8 cellular contexts compared by ENCODE assay signal in the genomic region with DNA sequence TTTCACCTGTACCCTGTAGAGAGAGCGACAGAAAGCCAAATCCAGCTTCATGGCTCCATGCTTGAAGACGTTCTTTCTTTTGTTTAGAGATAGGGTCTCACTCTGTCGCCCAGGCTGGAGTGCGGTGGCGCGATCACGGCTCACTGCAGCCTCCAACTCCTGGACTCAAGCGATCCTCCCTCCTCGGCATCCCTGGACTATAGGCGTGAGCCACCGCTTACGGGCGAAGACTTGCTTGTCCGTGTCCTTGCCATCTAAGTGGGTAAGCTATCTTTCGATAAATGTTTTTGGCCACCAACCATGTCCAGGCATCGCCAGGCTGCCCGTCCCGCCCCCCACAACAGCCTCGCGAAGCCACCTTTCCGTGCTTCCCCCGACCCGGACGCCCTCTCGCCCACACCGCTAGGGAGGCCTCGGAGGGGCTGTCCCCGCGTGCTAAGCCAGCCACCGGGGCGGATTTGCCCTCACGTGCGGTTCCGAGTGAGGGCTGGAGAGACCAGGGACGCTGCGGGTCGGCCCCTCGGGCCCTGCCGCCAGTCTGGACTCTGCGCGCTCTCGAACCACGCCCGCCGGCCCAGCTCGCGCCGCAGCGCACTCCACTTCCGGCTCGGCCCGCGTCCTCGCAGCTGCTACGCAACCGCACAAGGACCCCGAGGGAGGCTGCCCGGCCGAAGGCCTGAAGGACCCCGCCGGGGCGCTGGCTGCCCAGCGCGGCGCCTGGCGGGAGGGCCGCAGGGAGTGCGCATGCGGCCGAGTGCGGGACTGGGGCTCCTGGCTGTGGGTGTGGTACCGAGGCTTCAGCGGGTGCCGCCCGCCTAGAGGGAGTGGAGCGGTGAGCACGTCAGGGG. TPM values are rescaled to one million over a fixed set of nuclear protein-coding genes. Genes with fewer than 3 reads are reported as not detected.
A peak's percentile ranks its signal among the peaks of the same experiment; 100 is the strongest.
DNase-seq lines count a peak whose midpoint lies in the region; FAIRE-seq and TF ChIP-seq lines count a peak whose summit lies in the region.
"Not testable (repeated sequence)": the region's sequence is repeated elsewhere in the genome, so short reads cannot be mapped to it uniquely, and the experiment has no call there.

A gene (minus strand): TSS at position 604 of the 848 bp plus-strand sequence. CDS start 1,342 bp downstream, outside the sequence.

- not testable (repeated sequence) for H2AFZ ChIP-seq in neuron (ENCODE audit: low read depth, low read length)

- in situ Hi-C loops in SK-MEL-5 (cut with HindIII; ENCODE audit: low pct_unique_long_range_greater_than_20kb, low sequenced_read_pairs): not testable (repeated sequence)

- not testable (repeated sequence) for H3K36me3 ChIP-seq in MG63; neuron (ENCODE audit: insufficient read depth, low read length); stomach

- H3K9me3 ChIP-seq in MG63; neuron (ENCODE audit: low read length); stomach: not testable (repeated sequence)

- peak within 1 kb of the TSS in 2 of 5 donors; percentile 60 to 61 for H3K27ac ChIP-seq in stomach

- not testable (repeated sequence) for TF ChIP-seq CTCF in stomach (IDR thresholded peaks at IDR 0.05)

- not testable (repeated sequence) for H3K27me3 ChIP-seq in MG63; neuron (ENCODE audit: insufficient read depth, low read length); stomach

- DNase-seq in GF-D8 (lab: John Stamatoyannopoulos, UW): peak; percentile 41
- peak; percentile 82 for DNase-seq in HCEC 1CT
- DNase-seq in MG63: peak; percentile 85
- DNase-seq in SK-MEL-5 (ENCODE audit: low read depth, low spot score): peak; percentile 88
- peak; percentile 68 to 84 (median 75) for DNase-seq in activated naive CD4-positive, alpha-beta T cell (lab: John Stamatoyannopoulos, UW)
- peak; percentile 86 to 87 for DNase-seq in frontal cortex (ENCODE audit: low spot score in 2 of 2)
- DNase-seq in stomach: peak; percentile 93

- not testable (repeated sequence) for FAIRE-seq in frontal cortex (lab: Jason Lieb, UNC)

- intact Hi-C loops in stomach (cut with DNase I; ENCODE audit: low total_unique reads): not testable (repeated sequence)

- H3K4me3 ChIP-seq in MG63: peak within 1 kb of the TSS; percentile 69
- H3K4me3 ChIP-seq in neuron (ENCODE audit: low read length): peak within 1 kb of the TSS; percentile 69
- peak within 1 kb of the TSS; percentile 48 to 71 (median 56) for H3K4me3 ChIP-seq in stomach

- 0 to 1% (median 0%) methylated on average over 22 to 59 of the region's 77 CpGs; no CpG with 5 or more reads in 1 of the 5 donors for WGBS in stomach, 5 donors

- not testable (repeated sequence) for TF ChIP-seq EP300 in stomach (IDR thresholded peaks at IDR 0.05)

- TF ChIP-seq POLR2A in stomach (IDR thresholded peaks at IDR 0.05): not testable (repeated sequence)

- H3K4me1 ChIP-seq in neuron (ENCODE audit: insufficient read depth, low read length); stomach: not testable (repeated sequence)

RNA-seq across cellular contexts. Expression of the gene that starts here (rescaled TPM):
- total RNA-seq in MG63 (2014; rRNA removed; shearing (Covaris generic); ENCODE audit: low replicate concordance): 6.5 and 11.5 TPM in 2 replicates
- total RNA-seq in SK-MEL-5 (2014; rRNA removed; shearing (Covaris generic)): 16.8 and 18.6 TPM in 2 replicates
- polyA plus RNA-seq in SK-MEL-5 (2015; cell fraction: cytosol; rRNA removed): 28.1 and 28.8 TPM in 2 replicates
- 78.1 and 79.7 TPM in 2 replicates for polyA plus RNA-seq in SK-MEL-5 (2015; cell fraction: nucleus; rRNA removed)
- total RNA-seq in frontal cortex (14.7 TPM), stomach (10 to 100 TPM in 3 of 5 donors, 1 to 10 TPM in 2; 6.6 to 18.1 (median 11.3) TPM)
- 10 to 100 TPM; 13.1 to 15.6 (median 13.5) TPM for polyA plus RNA-seq in stomach

Comparison
In these comparisons a context has a peak if more than half of its experiments do, and no peak if none do; other contexts are left out.
1. DNase-seq: peak in every context shown above with its lines; median percentile 93 in stomach; 88 in SK-MEL-5; 86 in frontal cortex; 85 in MG63; 82 in HCEC 1CT; 75 in activated naive CD4-positive, alpha-beta T cell; 41 in GF-D8.